Comparison of ENCODE assay signal across 18 cellular contexts in genomic region chr15:31241888-31242287, GRCh38.
DNase-seq lines count a peak whose midpoint lies in the region; ATAC-seq lines count a peak whose summit lies in the region.
"Had no signal": no experiment of that assay in that cellular context is flagged by ENCODE, and none has a peak within 500 bp of the region (broad histone marks: within the 10 kb centered on the region; RNA-seq: fewer than 3 reads in every experiment).

No MANE protein-coding gene starts in this region.

- H3K9me3 Mint-ChIP-seq in activated CD4-positive, alpha-beta T cell treated with anti-CD3 and anti-CD28 coated beads, Interleukin-2, amount 10 ng/mL, durations not matched to agents 7 days and 5 days = peaks cover 12% of the 10 kb centered on the region
- no peaks in the 10 kb centered on the region for H3K9me3 Mint-ChIP-seq in activated naive CD8-positive, alpha-beta T cell (ENCODE audit: low read depth)
- H3K9me3 Mint-ChIP-seq in natural killer cell treated with Interleukin-12 subunit alpha and Interleukin-12 subunit beta and Interleukin-15 and Interleukin-18, amount 100 ng/mL, for 72 hours = no peaks in the 10 kb centered on the region

- CTCF ChIA-PET in activated CD4-positive, alpha-beta T cell treated with anti-CD3 and anti-CD28 coated beads, Interleukin-2, amount 10 ng/mL, durations not matched to agents 7 days and 5 days (lab: Charles Lee) = interaction anchor here (0.6 to 1.6 kb wide), 7 partner anchors 16 to 1845 kb away, joined by 3 to 5 read pairs (median 3); no protein-coding TSS in a partner anchor

- peaks cover 4% of the 10 kb centered on the region for H3K27me3 Mint-ChIP-seq in activated CD4-positive, alpha-beta T cell treated with anti-CD3 and anti-CD28 coated beads, Interleukin-2, amount 10 ng/mL, durations not matched to agents 7 days and 5 days
- H3K27me3 Mint-ChIP-seq in T-helper 17 cell = no peaks in the 10 kb centered on the region
- no peaks in the 10 kb centered on the region for H3K27me3 Mint-ChIP-seq in activated naive CD8-positive, alpha-beta T cell
- H3K27me3 Mint-ChIP-seq in natural killer cell treated with Interleukin-12 subunit alpha and Interleukin-12 subunit beta and Interleukin-15 and Interleukin-18, amount 100 ng/mL, for 72 hours = no peaks in the 10 kb centered on the region
- H3K27me3 Mint-ChIP-seq: B cell had no signal

- H3K36me3 Mint-ChIP-seq in activated CD4-positive, alpha-beta T cell treated with anti-CD3 and anti-CD28 coated beads, Interleukin-2, amount 10 ng/mL, durations not matched to agents 7 days and 5 days (ENCODE audit: low read depth) = peaks cover 14% of the 10 kb centered on the region
- no peaks in the 10 kb centered on the region for H3K36me3 Mint-ChIP-seq in T-helper 17 cell (ENCODE audit: low read depth)
- H3K36me3 Mint-ChIP-seq in activated naive CD8-positive, alpha-beta T cell = no peaks in the 10 kb centered on the region
- no peaks in the 10 kb centered on the region for H3K36me3 Mint-ChIP-seq in natural killer cell treated with Interleukin-12 subunit alpha and Interleukin-12 subunit beta and Interleukin-15 and Interleukin-18, amount 100 ng/mL, for 72 hours

- H3K27ac Mint-ChIP-seq in activated CD4-positive, alpha-beta T cell treated with anti-CD3 and anti-CD28 coated beads, Interleukin-2, amount 10 ng/mL, durations not matched to agents 7 days and 5 days = peak overlapping the region; percentile 89
- peak overlapping the region; percentile 78 for H3K27ac Mint-ChIP-seq in T-helper 17 cell
- H3K27ac Mint-ChIP-seq in activated naive CD8-positive, alpha-beta T cell = peak overlapping the region; percentile 56
- H3K27ac Mint-ChIP-seq in natural killer cell treated with Interleukin-12 subunit alpha and Interleukin-12 subunit beta and Interleukin-15 and Interleukin-18, amount 100 ng/mL, for 72 hours = peak overlapping the region in 1 of 2 donors; percentile 81

- ATAC-seq in T-helper 17 cell (peak; percentile 98), GM19023 (IDR thresholded peaks at IDR 0.05; ENCODE audit: unreplicated experiment) (no peak), GM21423 (IDR thresholded peaks at IDR 0.05; ENCODE audit: unreplicated experiment) (no peak)
- peak in 1 of 2 donors; percentile 81 for ATAC-seq in natural killer cell treated with Interleukin-12 subunit alpha and Interleukin-12 subunit beta and Interleukin-15 and Interleukin-18, amount 100 ng/mL, for 72 hours
- ATAC-seq: A549, foreskin keratinocyte, sciatic nerve had no signal

- POLR2A ChIA-PET in activated CD4-positive, alpha-beta T cell treated with anti-CD3 and anti-CD28 coated beads, Interleukin-2, amount 10 ng/mL, durations not matched to agents 7 days and 5 days (lab: Charles Lee) = interaction anchor here (0.7 kb wide), 1 partner anchor 122 kb away, joined by 3 read pairs; no protein-coding TSS in a partner anchor

- no peaks in the 10 kb centered on the region for H3K9me3 ChIP-seq in T-helper 17 cell (ENCODE audit: control insufficient read depth, low read length, poor library complexity, severe bottlenecking)
- H3K9me3 ChIP-seq: A549 had no signal

- H3K4me1 Mint-ChIP-seq in activated CD4-positive, alpha-beta T cell treated with anti-CD3 and anti-CD28 coated beads, Interleukin-2, amount 10 ng/mL, durations not matched to agents 7 days and 5 days = peaks cover 44% of the 10 kb centered on the region
- H3K4me1 Mint-ChIP-seq in T-helper 17 cell = peaks cover 29% of the 10 kb centered on the region
- peaks cover 33% of the 10 kb centered on the region for H3K4me1 Mint-ChIP-seq in activated naive CD8-positive, alpha-beta T cell (ENCODE audit: low read depth)
- peaks cover 15 to 19% of the 10 kb centered on the region in 2 donors for H3K4me1 Mint-ChIP-seq in natural killer cell treated with Interleukin-12 subunit alpha and Interleukin-12 subunit beta and Interleukin-15 and Interleukin-18, amount 100 ng/mL, for 72 hours (ENCODE audit: low read depth in 2 of 2)

- peak; percentile 70 for DNase-seq in activated CD4-positive, alpha-beta T cell treated with anti-CD3 and anti-CD28 coated beads, Interleukin-2, amount 10 ng/mL, durations not matched to agents 7 days and 5 days
- DNase-seq in activated CD4-positive, alpha-beta T cell treated with anti-CD3 and anti-CD28 coated beads, Interleukin-2, amount 50 U/mL, for 48 hours = no peak
- no peak for DNase-seq in T-helper 17 cell
- no peak for DNase-seq in natural killer cell treated with Interleukin-12 subunit alpha and Interleukin-12 subunit beta and Interleukin-15 and Interleukin-18, amount 100 ng/mL, for 72 hours (ENCODE audit: low spot score)
- DNase-seq in RPMI8226 = no peak
- DNase-seq: activated gamma-delta T cell treated with Interleukin-2 at 50 U/mL for 16 hours; Calu3; foreskin keratinocyte; NCI-H2029 treated with DMSO at 0.1 percent for 48 hours; NCI-H446; SHP77 treated with DMSO at 0.1 percent for 48 hours; stimulated activated CD4-positive, alpha-beta T cell treated with anti-CD3 and anti-CD28 coated beads, Interleukin-15, amount 100 ng/mL, for 24 hours had no signal

- H3K4me3 Mint-ChIP-seq in activated CD4-positive, alpha-beta T cell treated with anti-CD3 and anti-CD28 coated beads, Interleukin-2, amount 10 ng/mL, durations not matched to agents 7 days and 5 days = peak overlapping the region; percentile 8
- H3K4me3 Mint-ChIP-seq in T-helper 17 cell = peak overlapping the region; percentile 73
- no peak overlapping the region for H3K4me3 Mint-ChIP-seq in activated naive CD8-positive, alpha-beta T cell
- H3K4me3 Mint-ChIP-seq in natural killer cell treated with Interleukin-12 subunit alpha and Interleukin-12 subunit beta and Interleukin-15 and Interleukin-18, amount 100 ng/mL, for 72 hours = peak overlapping the region; percentile 6
- H3K4me3 Mint-ChIP-seq: B cell had no signal
